ENCODE assay signal across 8 cellular contexts in the genomic region with DNA sequence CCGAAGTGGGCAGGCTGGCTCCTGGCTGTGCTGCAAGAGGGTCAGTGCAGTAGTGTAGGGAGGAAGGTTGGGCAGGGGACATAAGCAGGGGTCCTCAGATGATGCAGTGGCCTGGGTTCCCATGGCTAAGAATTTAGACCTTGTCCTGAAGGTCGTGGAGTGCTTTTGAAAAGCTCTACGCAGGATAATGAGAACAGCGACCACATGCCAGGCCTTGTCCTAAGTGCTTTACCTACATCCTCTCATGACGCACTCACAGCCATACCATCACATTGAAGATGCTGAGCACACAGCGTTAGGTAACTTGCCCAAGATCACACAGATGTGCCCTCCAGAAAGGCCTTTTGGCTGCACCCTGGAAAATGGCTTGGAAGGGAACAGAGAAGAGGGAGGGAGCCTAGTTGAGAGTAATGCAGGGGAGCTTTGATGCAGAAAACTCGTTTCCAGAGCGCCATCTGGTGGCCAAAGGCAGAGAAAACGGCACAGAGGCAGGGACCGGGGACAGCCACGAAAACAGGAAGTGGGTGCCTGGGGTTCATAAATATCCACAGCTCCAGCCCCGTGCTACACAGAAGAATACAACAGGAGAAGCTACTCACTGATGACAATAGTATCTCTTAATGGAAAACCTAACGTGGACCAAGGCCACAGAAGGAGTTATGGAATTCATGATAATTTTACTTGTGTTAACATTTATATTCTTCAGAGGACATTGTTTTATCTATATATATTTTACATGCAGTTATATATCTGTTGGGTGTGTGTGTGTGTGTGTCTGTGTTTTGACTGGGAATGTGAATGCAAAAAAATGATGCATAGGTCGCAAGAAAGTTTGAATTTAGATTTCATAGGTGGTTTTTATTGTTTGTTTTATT. TPM values are rescaled to one million over a fixed set of nuclear protein-coding genes. Genes with fewer than 3 reads are reported as not detected.
A peak's percentile ranks its signal among the peaks of the same experiment; 100 is the strongest.
DNase-seq lines count a peak whose midpoint lies in the region; ATAC-seq and TF ChIP-seq lines count a peak whose summit lies in the region.

No MANE protein-coding gene starts in this region.

- H4K20me1 ChIP-seq in BLaER1, result no peaks in the 10 kb centered on the region

- peak; percentile 95 for ATAC-seq in GM19043 (IDR thresholded peaks at IDR 0.05; ENCODE audit: low read depth, unreplicated experiment)
- peak; percentile 94 for ATAC-seq in HG03280 (IDR thresholded peaks at IDR 0.05; ENCODE audit: unreplicated experiment)
- ATAC-seq in central memory CD8-positive, alpha-beta T cell (replicated peaks; ENCODE audit: extremely low read depth, poor library complexity, severe bottlenecking), result peak; percentile 98
- peak; percentile 92 for ATAC-seq in left lung

- peak overlapping the region; percentile 31; the same call in 1 of the 2 replicates for H3K9ac ChIP-seq in BLaER1

- H3K27ac ChIP-seq in BLaER1, result peak overlapping the region; percentile 75; the same call in 1 of the 2 replicates
- peak overlapping the region in 1 of 2 donors; percentile 69 for H3K27ac ChIP-seq in left lung

- peak overlapping the region; percentile 59 for H3K27ac Mint-ChIP-seq in central memory CD8-positive, alpha-beta T cell (ENCODE audit: low read depth)

- H3K36me3 ChIP-seq in BLaER1 (no peaks in the 10 kb centered on the region), left lung (no peaks in the 10 kb centered on the region)

- H3K9me3 Mint-ChIP-seq in central memory CD8-positive, alpha-beta T cell, result no peaks in the 10 kb centered on the region

- H3K4me2 ChIP-seq in BLaER1, result peak overlapping the region; percentile 86

- peak; percentile 65 for DNase-seq in NCI-H226
- DNase-seq in activated CD4-positive, CD25-positive, alpha-beta regulatory T cell treated with anti-CD3 and anti-CD28 coated beads, Interleukin-2, amount 50 U/mL, for 16 hours (ENCODE audit: low read depth, low spot score), result peak; percentile 84
- peak; percentile 85 to 91 for DNase-seq in central memory CD8-positive, alpha-beta T cell (ENCODE audit: low spot score in 2 of 2)
- peak; percentile 91 to 92 for DNase-seq in left lung
- peak; percentile 72 to 84 (median 81) for DNase-seq in stimulated activated CD4-positive, alpha-beta T cell treated with anti-CD3 and anti-CD28 coated beads, TNF-alpha, amount 100 ng/mL, for 1 hour (ENCODE audit: low read depth in 3 of 3, low spot score in 1 of 3)

- intact Hi-C loops in left lung (cut with DNase I), result loop anchor here in 1 of 2 donors (5.0 kb wide), 1 partner anchor 268 kb away; no protein-coding TSS in a partner anchor

- H3K27me3 Mint-ChIP-seq in central memory CD8-positive, alpha-beta T cell, result no peaks in the 10 kb centered on the region

- peak; percentile 85 to 99 for TF ChIP-seq CTCF in left lung (IDR thresholded peaks at IDR 0.05)

- H3K4me1 ChIP-seq in BLaER1, result peaks cover 58% of the 10 kb centered on the region
- H3K4me1 ChIP-seq in left lung, result peaks cover 9 to 43% of the 10 kb centered on the region in 2 donors

- no peaks in the 10 kb centered on the region for H3K9me3 ChIP-seq in BLaER1
- no peaks in the 10 kb centered on the region for H3K9me3 ChIP-seq in left lung

- H3K27me3 ChIP-seq in BLaER1 (no peaks in the 10 kb centered on the region), left lung (no peaks in the 10 kb centered on the region)

- H3K4me3 ChIP-seq in BLaER1 (no peak overlapping the region), left lung (no peak overlapping the region)

- H3K36me3 Mint-ChIP-seq in central memory CD8-positive, alpha-beta T cell (ENCODE audit: insufficient read depth), result peaks cover 1% of the 10 kb centered on the region

- peaks cover 46% of the 10 kb centered on the region for H3K4me1 Mint-ChIP-seq in central memory CD8-positive, alpha-beta T cell

- H3K4me3 Mint-ChIP-seq in central memory CD8-positive, alpha-beta T cell, result peak overlapping the region; percentile 23

RNA-seq across cellular contexts. Expression of a gene that starts 2.7 kb away (rescaled TPM):
- 10 to 100 TPM in 1 of 2 donors, 1 to 10 TPM in 1; 9.8 to 15.6 TPM for total RNA-seq in left lung

RNA-seq across cellular contexts. Expression of a gene that starts 8.2 kb away (rescaled TPM):
- total RNA-seq in left lung, result 10 to 100 TPM; 50.1 to 53.8 TPM

RNA-seq across cellular contexts. Expression of a gene that starts 37.0 kb away (rescaled TPM):
- 10 to 100 TPM; 74.1 to 75.1 TPM for total RNA-seq in left lung

RNA-seq across cellular contexts. Expression of a gene that starts 52.1 kb away (rescaled TPM):
- total RNA-seq in left lung, result 10 to 100 TPM; 43.5 to 54.6 TPM
